In the genomic region with DNA sequence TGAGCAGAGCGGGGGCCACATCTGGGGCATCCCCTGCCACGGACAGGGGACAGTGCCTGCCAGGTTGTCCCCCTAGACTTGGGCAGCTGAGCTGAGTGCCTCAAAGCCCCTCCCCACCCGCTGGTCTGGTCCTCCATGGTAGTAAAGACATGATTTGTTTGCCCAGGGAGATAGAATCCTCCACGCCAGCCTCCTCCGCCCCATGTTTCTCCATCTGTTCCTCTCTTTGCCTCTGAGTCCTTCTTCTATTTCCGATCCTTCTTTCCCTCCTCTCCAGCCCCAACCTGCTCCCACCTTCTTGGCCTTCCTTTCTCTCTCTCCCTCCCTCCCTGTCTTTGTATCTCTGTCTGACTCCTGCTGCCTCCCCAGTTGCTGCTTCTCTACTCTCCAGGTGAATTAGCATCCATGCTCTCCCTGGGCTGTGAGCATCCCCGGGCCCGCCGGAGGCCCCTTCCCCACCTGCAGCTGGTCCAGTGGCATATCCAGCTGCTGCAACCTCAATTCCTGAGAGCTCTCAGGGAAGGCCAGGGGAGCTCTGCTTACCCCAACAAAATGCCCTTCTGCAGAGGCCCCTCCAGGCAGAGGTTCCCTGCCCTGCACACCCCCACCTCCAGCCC, we compare ENCODE assay signal across 19 cellular contexts. TPM values are rescaled to one million over a fixed set of nuclear protein-coding genes. Genes with fewer than 3 reads are reported as not detected.
A peak's percentile ranks its signal among the peaks of the same experiment; 100 is the strongest.
DNase-seq lines count a peak whose midpoint lies in the region; ATAC-seq and TF ChIP-seq lines count a peak whose summit lies in the region.
"Had no signal": no experiment of that assay in that cellular context is flagged by ENCODE, and none has a peak within 500 bp of the region (broad histone marks: within the 10 kb centered on the region; RNA-seq: fewer than 3 reads in every experiment).

No MANE protein-coding gene starts in this region.

- H3K27ac ChIP-seq in angular gyrus (ENCODE audit: low read depth, low read length) (peak overlapping the region; percentile 63), esophagus squamous epithelium (no peak overlapping the region)
- H3K27ac ChIP-seq: SJCRH30, VCaP had no signal

- no peaks in the 10 kb centered on the region for H3K4me1 Mint-ChIP-seq in progenitor cell of endocrine pancreas (ENCODE audit: low read depth)
- no peaks in the 10 kb centered on the region for H3K4me1 Mint-ChIP-seq in activated CD4-positive, alpha-beta memory T cell treated with anti-CD3 and anti-CD28 coated beads, Interleukin-2, amount 10 ng/mL, durations not matched to agents 7 days and 5 days

- intact Hi-C loops in esophagus squamous epithelium (cut with DNase I), result no loop called here

- TF ChIP-seq CTCF in progenitor cell of endocrine pancreas (IDR thresholded peaks at IDR 0.05; ENCODE audit: unreplicated experiment), result no peak
- TF ChIP-seq CTCF in esophagus squamous epithelium (IDR thresholded peaks at IDR 0.05), result no peak
- no peak for TF ChIP-seq CTCF in omental fat pad (IDR thresholded peaks at IDR 0.05)

- DNase-seq in H7, result peak; percentile 85
- DNase-seq in iPS-NIHi11 (ENCODE audit: low spot score), result peak; percentile 48
- DNase-seq in progenitor cell of endocrine pancreas (ENCODE audit: low spot score, unreplicated experiment), result no peak
- no peak for DNase-seq in NCI-H446 (lab: John Stamatoyannopoulos, UW)
- DNase-seq in esophagus squamous epithelium (lab: John Stamatoyannopoulos, UW), result no peak
- DNase-seq in activated CD4-positive, alpha-beta memory T cell treated with anti-CD3 and anti-CD28 coated beads, Interleukin-2, amount 10 ng/mL, durations not matched to agents 7 days and 5 days, result no peak
- no peak for DNase-seq in omental fat pad (ENCODE audit: low spot score)
- DNase-seq: activated CD4-positive, alpha-beta T cell treated with anti-CD3 and anti-CD28 coated beads, Interleukin-2, amount 50 U/mL, for 48 hours; activated naive CD4-positive, alpha-beta T cell treated with anti-CD3 and anti-CD28 coated beads for 36 hours; activated T-cell treated with anti-CD3 and anti-CD28 coated beads, Interleukin-2, amount 50 U/mL, for 1 hour; CD4-positive, alpha-beta memory T cell; DND-41; mammary epithelial cell; NCI-H1105 treated with DMSO at 0.1 percent for 48 hours; SJCRH30; stimulated activated CD8-positive, alpha-beta memory T cell treated with anti-CD3 and anti-CD28 coated beads, Interleukin-4, amount 100 ng/mL, for 48 hours had no signal

- no peak overlapping the region for H3K4me3 Mint-ChIP-seq in progenitor cell of endocrine pancreas (ENCODE audit: low read depth)
- H3K4me3 Mint-ChIP-seq in activated CD4-positive, alpha-beta memory T cell treated with anti-CD3 and anti-CD28 coated beads, Interleukin-2, amount 10 ng/mL, durations not matched to agents 7 days and 5 days, result no peak overlapping the region
- H3K4me3 Mint-ChIP-seq: activated naive CD4-positive, alpha-beta T cell treated with anti-CD3 and anti-CD28 coated beads for 36 hours; CD4-positive, alpha-beta memory T cell; T-helper 1 cell treated with Interleukin-12 subunit alpha and Interleukin-12 subunit beta and Interleukin-4 antibody, amounts not matched to agents 30 μg/mL and 1 μg/mL, for 36 hours had no signal

- peak overlapping the region; percentile 57 for H3K27ac Mint-ChIP-seq in progenitor cell of endocrine pancreas
- H3K27ac Mint-ChIP-seq in activated CD4-positive, alpha-beta memory T cell treated with anti-CD3 and anti-CD28 coated beads, Interleukin-2, amount 10 ng/mL, durations not matched to agents 7 days and 5 days, result no peak overlapping the region
- H3K27ac Mint-ChIP-seq: activated naive CD4-positive, alpha-beta T cell treated with anti-CD3 and anti-CD28 coated beads for 36 hours; CD4-positive, alpha-beta memory T cell; T-helper 1 cell treated with Interleukin-12 subunit alpha and Interleukin-12 subunit beta and Interleukin-4 antibody, amounts not matched to agents 30 μg/mL and 1 μg/mL, for 36 hours had no signal

- CTCF ChIA-PET in activated CD4-positive, alpha-beta memory T cell treated with anti-CD3 and anti-CD28 coated beads, Interleukin-2, amount 10 ng/mL, durations not matched to agents 7 days and 5 days (lab: Charles Lee), result interaction anchor here (1.5 to 2.5 kb wide), 2 partner anchors 11 to 58 kb away, joined by 3 to 9 read pairs; no protein-coding TSS in a partner anchor

- peaks cover 16% of the 10 kb centered on the region for H3K27me3 Mint-ChIP-seq in progenitor cell of endocrine pancreas
- H3K27me3 Mint-ChIP-seq in activated CD4-positive, alpha-beta memory T cell treated with anti-CD3 and anti-CD28 coated beads, Interleukin-2, amount 10 ng/mL, durations not matched to agents 7 days and 5 days, result peaks cover 26% of the 10 kb centered on the region

- H3K9me3 ChIP-seq in esophagus squamous epithelium, result no peaks in the 10 kb centered on the region
- H3K9me3 ChIP-seq: SJCRH30 had no signal

- POLR2A ChIA-PET in activated CD4-positive, alpha-beta memory T cell treated with anti-CD3 and anti-CD28 coated beads, Interleukin-2, amount 10 ng/mL, durations not matched to agents 7 days and 5 days (lab: Charles Lee), result no interaction called here

- H3K36me3 Mint-ChIP-seq in progenitor cell of endocrine pancreas (ENCODE audit: insufficient read depth), result no peaks in the 10 kb centered on the region
- H3K36me3 Mint-ChIP-seq in activated CD4-positive, alpha-beta memory T cell treated with anti-CD3 and anti-CD28 coated beads, Interleukin-2, amount 10 ng/mL, durations not matched to agents 7 days and 5 days (ENCODE audit: low read depth), result no peaks in the 10 kb centered on the region
- H3K36me3 Mint-ChIP-seq: CD4-positive, alpha-beta memory T cell had no signal

- H3K9me3 Mint-ChIP-seq in progenitor cell of endocrine pancreas (ENCODE audit: low read depth), result no peaks in the 10 kb centered on the region
- no peaks in the 10 kb centered on the region for H3K9me3 Mint-ChIP-seq in activated CD4-positive, alpha-beta memory T cell treated with anti-CD3 and anti-CD28 coated beads, Interleukin-2, amount 10 ng/mL, durations not matched to agents 7 days and 5 days
- H3K9me3 Mint-ChIP-seq: activated naive CD4-positive, alpha-beta T cell treated with anti-CD3 and anti-CD28 coated beads for 36 hours; CD4-positive, alpha-beta memory T cell; T-helper 1 cell treated with Interleukin-12 subunit alpha and Interleukin-12 subunit beta and Interleukin-4 antibody, amounts not matched to agents 30 μg/mL and 1 μg/mL, for 36 hours had no signal

- H3K36me3 ChIP-seq in H7 (replicated peaks; ENCODE audit: control insufficient read depth, insufficient read depth, low read length), result no peaks in the 10 kb centered on the region
- no peaks in the 10 kb centered on the region for H3K36me3 ChIP-seq in esophagus squamous epithelium
- H3K36me3 ChIP-seq: SJCRH30 had no signal

- H3K27me3 ChIP-seq in H7 (ENCODE audit: control insufficient read depth, insufficient read depth, low read length) (no peaks in the 10 kb centered on the region), esophagus squamous epithelium (peaks cover 0 to 34% (median 0%) of the 10 kb centered on the region in 4 donors)

- ATAC-seq in omental fat pad (ENCODE audit: low FRiP score), result no peak

- WGBS in esophagus squamous epithelium, 2 donors, result 76 to 82% methylated on average over 8 to 9 of the region's 9 CpGs

- peaks cover 0 to 8% (median 0%) of the 10 kb centered on the region in 3 donors for H3K4me1 ChIP-seq in esophagus squamous epithelium
- H3K4me1 ChIP-seq: SJCRH30 had no signal

- H3K4me3 ChIP-seq in H7 (ENCODE audit: insufficient read depth, low read depth, low read length), result no peak overlapping the region; the same call in 1 of the 2 replicates
- no peak overlapping the region for H3K4me3 ChIP-seq in esophagus squamous epithelium
- H3K4me3 ChIP-seq: SJCRH30 had no signal

- no peak for TF ChIP-seq POLR2A in esophagus squamous epithelium (IDR thresholded peaks at IDR 0.05)

RNA-seq across cellular contexts. Expression of a gene that starts 45.8 kb away (rescaled TPM):
- 0.04 and 0.42 TPM in 2 replicates for total RNA-seq in H7 (2014; rRNA removed; shearing (Covaris generic))
- total RNA-seq in progenitor cell of endocrine pancreas (0.16 and 0.24 TPM in 2 replicates), esophagus squamous epithelium (1 to 10 TPM; 1.2 to 2.5 (median 1.5) TPM), omental fat pad (10 to 100 TPM in 1 of 4 donors, 1 to 10 TPM in 2, under 1 TPM in 1; 0.47 to 20.3 (median 7.6) TPM)
- total RNA-seq in activated CD4-positive, alpha-beta memory T cell treated with anti-CD3 and anti-CD28 coated beads, Interleukin-2, amount 10 ng/mL, durations not matched to agents 7 days and 5 days, result 1 to 10 TPM; 4.0 TPM

Comparison
In these comparisons a context has a peak if more than half of its experiments do, and no peak if none do; other contexts are left out.
1. DNase-seq: peak in H7 (single experiment) and iPS-NIHi11 (single experiment); none in progenitor cell of endocrine pancreas (single experiment), NCI-H446 (0 of 2), esophagus squamous epithelium (single experiment), activated CD4-positive, alpha-beta memory T cell treated with anti-CD3 and anti-CD28 coated beads, Interleukin-2, amount 10 ng/mL, durations not matched to agents 7 days and 5 days (single experiment) and omental fat pad (single experiment).